In the genomic region with DNA sequence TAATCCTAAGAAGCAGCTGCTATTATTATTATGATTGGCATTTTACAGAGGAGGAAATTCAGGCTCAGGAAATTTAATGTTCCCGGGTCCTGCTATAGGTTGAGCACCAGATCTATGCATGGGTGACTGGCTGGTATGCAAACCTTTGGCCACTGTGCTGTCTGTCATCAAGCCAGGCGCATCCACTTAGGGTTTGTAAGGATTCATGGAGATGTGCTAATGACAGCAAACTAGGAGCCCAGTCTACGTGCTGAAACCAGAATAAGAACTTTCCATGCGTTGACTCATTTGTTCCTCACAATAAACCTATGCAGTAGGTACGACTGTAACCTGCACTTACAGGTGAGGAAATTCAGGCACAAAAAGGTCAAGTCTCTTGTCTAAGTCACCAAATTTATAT, we compare ENCODE assay signal across 21 cellular contexts.
"Had no signal": no experiment of that assay in that cellular context is flagged by ENCODE, and none has a peak within 500 bp of the region (broad histone marks: within the 10 kb centered on the region; RNA-seq: fewer than 3 reads in every experiment).

No MANE protein-coding gene starts in this region.

- FAIRE-seq: islet of Langerhans had no signal

- H3K27me3 ChIP-seq: body of pancreas, esophagus muscularis mucosa, gastrocnemius medialis, right atrium auricular region, tibial nerve had no signal

- ATAC-seq: naive thymus-derived CD4-positive, alpha-beta T cell; stimulated activated naive CD8-positive, alpha-beta T cell treated with anti-CD3 and anti-CD28 coated beads, Interleukin-15, amount 100 ng/mL, for 72 hours; T-helper 17 cell had no signal

- H3K36me3 ChIP-seq: esophagus muscularis mucosa, gastrocnemius medialis, right atrium auricular region, tibial nerve had no signal

- H3K4me3 ChIP-seq: body of pancreas, esophagus muscularis mucosa, gastrocnemius medialis, lung, right atrium auricular region, tibial nerve had no signal

- H3K9me3 ChIP-seq: body of pancreas, esophagus muscularis mucosa, gastrocnemius medialis, right atrium auricular region, tibial nerve had no signal

- H3K27ac ChIP-seq: esophagus muscularis mucosa, tibial nerve had no signal

- DNase-seq: activated CD4-positive, alpha-beta memory T cell treated with anti-CD3 and anti-CD28 coated beads for 36 hours; activated CD4-positive, alpha-beta T cell treated with anti-CD3 and anti-CD28 coated beads for 48 hours; activated effector memory CD4-positive, alpha-beta T cell treated with Interleukin-2 at 50 U/mL for 16 hours; activated naive CD4-positive, alpha-beta T cell treated with anti-CD3 and anti-CD28 coated beads for 36 hours; activated T-cell treated with anti-CD3 and anti-CD28 coated beads, Interleukin-2, amount 50 U/mL, for 48 hours; anterior cingulate cortex; body of pancreas; effector CD4-positive, alpha-beta T cell; gastrocnemius medialis; left colon; naive thymus-derived CD4-positive, alpha-beta T cell; stimulated activated CD4-positive, alpha-beta T cell treated with anti-CD3 and anti-CD28 coated beads, Interleukin-12 subunit alpha, Interleukin-12 subunit beta, amount 100 ng/mL, for 4 hours; stimulated activated CD4-positive, alpha-beta T cell treated with anti-CD3 and anti-CD28 coated beads, Interleukin-4, amount 100 ng/mL, for 4 hours; stimulated activated naive CD8-positive, alpha-beta T cell treated with anti-CD3 and anti-CD28 coated beads, Interleukin-15, amount 100 ng/mL, for 72 hours; SW 1271; T-helper 17 cell had no signal
